1 cellular context compared by ENCODE assay signal in the genomic region with DNA sequence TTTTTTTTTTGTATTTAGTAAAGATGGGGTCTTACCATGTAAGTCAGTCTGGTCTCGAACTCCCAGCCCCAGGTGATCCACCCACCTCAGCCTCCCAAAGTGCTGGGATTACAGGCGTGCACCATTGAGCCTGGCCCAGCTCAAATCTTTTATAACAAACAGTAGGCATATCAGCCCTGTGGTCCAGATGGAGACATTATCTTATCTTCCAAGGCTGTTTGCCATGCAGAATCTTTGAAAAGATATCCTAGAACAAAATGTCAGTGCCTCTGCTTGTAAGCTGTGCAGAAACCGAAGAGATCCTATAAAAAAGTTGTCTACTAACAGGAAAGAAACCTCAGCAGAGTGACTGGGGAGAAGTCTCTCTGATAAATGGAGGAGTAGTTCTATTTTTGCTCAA.
TF ChIP-seq lines count a peak whose summit lies in the region.

No MANE protein-coding gene starts in this region.

TF ChIP-seq in GM23338, 12 proteins besides CTCF, POLR2A, EP300 and RAD21 (continued from another document):
- TF ChIP-seq, protein P1, sequence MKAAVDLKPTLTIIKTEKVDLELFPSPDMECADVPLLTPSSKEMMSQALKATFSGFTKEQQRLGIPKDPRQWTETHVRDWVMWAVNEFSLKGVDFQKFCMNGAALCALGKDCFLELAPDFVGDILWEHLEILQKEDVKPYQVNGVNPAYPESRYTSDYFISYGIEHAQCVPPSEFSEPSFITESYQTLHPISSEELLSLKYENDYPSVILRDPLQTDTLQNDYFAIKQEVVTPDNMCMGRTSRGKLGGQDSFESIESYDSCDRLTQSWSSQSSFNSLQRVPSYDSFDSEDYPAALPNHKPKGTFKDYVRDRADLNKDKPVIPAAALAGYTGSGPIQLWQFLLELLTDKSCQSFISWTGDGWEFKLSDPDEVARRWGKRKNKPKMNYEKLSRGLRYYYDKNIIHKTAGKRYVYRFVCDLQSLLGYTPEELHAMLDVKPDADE (IDR thresholded peaks at IDR 0.05), result no peak
- TF ChIP-seq CREB1 (CRISPR knock-in tag; IDR thresholded peaks at IDR 0.05; ENCODE audit: low read depth) (no peak), JUNB (IDR thresholded peaks at IDR 0.05; ENCODE audit: unreplicated experiment) (no peak)
